In the genomic region with DNA sequence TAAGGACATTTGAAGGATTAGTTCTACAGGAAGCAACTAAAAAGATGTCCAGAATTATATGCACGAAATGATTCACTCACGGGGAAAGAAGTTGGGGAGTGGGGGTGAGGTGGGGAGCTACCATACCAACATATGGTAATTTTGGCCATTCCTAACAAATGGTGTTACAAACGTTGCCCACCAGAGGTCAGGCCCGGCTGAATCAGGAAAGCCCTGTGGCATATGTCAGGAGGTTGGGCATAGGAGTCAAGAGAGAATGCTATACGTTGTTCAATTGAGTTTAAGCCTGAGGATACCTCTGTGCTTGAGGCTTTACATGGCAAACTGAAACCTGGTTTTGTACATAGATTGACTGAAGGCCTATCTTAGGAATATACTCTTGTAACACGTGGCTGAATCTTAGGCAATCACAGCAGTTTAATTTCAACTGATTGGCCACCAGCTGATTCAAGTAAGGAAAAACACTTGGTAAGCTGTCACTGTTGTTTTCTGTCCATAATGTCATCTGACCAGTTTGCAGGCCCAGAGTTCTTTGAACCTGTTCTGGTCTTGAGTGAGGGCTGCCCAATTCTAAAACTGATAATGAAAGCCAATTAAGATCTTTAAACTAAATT, we compare ENCODE assay signal across 1 cellular context.
TF ChIP-seq lines count a peak whose summit lies in the region.

No MANE protein-coding gene starts in this region.

TF ChIP-seq in HepG2, 621 proteins besides CTCF, POLR2A, EP300 and RAD21 (continued from another document):
- TF ChIP-seq, protein P1, sequence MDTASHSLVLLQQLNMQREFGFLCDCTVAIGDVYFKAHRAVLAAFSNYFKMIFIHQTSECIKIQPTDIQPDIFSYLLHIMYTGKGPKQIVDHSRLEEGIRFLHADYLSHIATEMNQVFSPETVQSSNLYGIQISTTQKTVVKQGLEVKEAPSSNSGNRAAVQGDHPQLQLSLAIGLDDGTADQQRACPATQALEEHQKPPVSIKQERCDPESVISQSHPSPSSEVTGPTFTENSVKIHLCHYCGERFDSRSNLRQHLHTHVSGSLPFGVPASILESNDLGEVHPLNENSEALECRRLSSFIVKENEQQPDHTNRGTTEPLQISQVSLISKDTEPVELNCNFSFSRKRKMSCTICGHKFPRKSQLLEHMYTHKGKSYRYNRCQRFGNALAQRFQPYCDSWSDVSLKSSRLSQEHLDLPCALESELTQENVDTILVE (CRISPR knock-in tag; IDR thresholded peaks at IDR 0.05), result no peak
- TF ChIP-seq KLF16 (CRISPR knock-in tag; IDR thresholded peaks at IDR 0.05) (peak in 1 of 2 experiments; percentile 38; a peak in 1 of 4 replicates), ZMYM4 (CRISPR knock-in tag; IDR thresholded peaks at IDR 0.05) (peak; percentile 74), DR1 (CRISPR knock-in tag; IDR thresholded peaks at IDR 0.05) (no peak), POLR2G (IDR thresholded peaks at IDR 0.05; ENCODE audit: low read depth, low read length) (no peak), ZNF878 (CRISPR knock-in tag; IDR thresholded peaks at IDR 0.05) (peak; percentile 28; the same call in 1 of the 2 replicates), SALL1 (CRISPR knock-in tag; IDR thresholded peaks at IDR 0.05) (no peak), HNRNPH1 (optimal IDR thresholded peaks at IDR 0.05; ENCODE audit: low read depth, low read length) (no peak), POGZ (CRISPR knock-in tag; IDR thresholded peaks at IDR 0.05) (peak; percentile 45; the same call in 1 of the 2 replicates), NFE2L2 (IDR thresholded peaks at IDR 0.05; ENCODE audit: low read length) (no peak), GATAD2A (CRISPR knock-in tag; IDR thresholded peaks at IDR 0.05) (peak; percentile 54; the same call in 1 of the 2 replicates), ZNF264 (CRISPR knock-in tag; IDR thresholded peaks at IDR 0.05) (no peak), GATA4 (IDR thresholded peaks at IDR 0.05; ENCODE audit: borderline replicate concordance, low read depth) (no peak), ZKSCAN1 (IDR thresholded peaks at IDR 0.05; ENCODE audit: low read length) (no peak; the same call in 1 of the 2 replicates), SOX6 (IDR thresholded peaks at IDR 0.05) (no peak), SOX6 (CRISPR knock-in tag; IDR thresholded peaks at IDR 0.05) (no peak), ZNF720 (CRISPR knock-in tag; IDR thresholded peaks at IDR 0.05) (no peak), ZNF335 (CRISPR knock-in tag; IDR thresholded peaks at IDR 0.05) (0 out of 2 replicates have a peak, but pooled peaks have one; percentile 22), KAT7 (CRISPR knock-in tag; IDR thresholded peaks at IDR 0.05; ENCODE audit: borderline replicate concordance) (no peak), ZNF709 (CRISPR knock-in tag; IDR thresholded peaks at IDR 0.05) (no peak), HNRNPL (IDR thresholded peaks at IDR 0.05; ENCODE audit: low read depth, low read length) (no peak), KMT2A (CRISPR knock-in tag; IDR thresholded peaks at IDR 0.05) (0 out of 2 replicates have a peak, but pooled peaks have one; percentile 14), ZNF160 (CRISPR knock-in tag; IDR thresholded peaks at IDR 0.05) (no peak), DPF2 (CRISPR knock-in tag; IDR thresholded peaks at IDR 0.05; ENCODE audit: borderline replicate concordance, low read depth) (no peak), FOXA3 (CRISPR knock-in tag; IDR thresholded peaks at IDR 0.05) (peak; percentile 51), ZNF256 (CRISPR knock-in tag; conservative IDR thresholded peaks at IDR 0.05) (no peak), FOSL2 (CRISPR knock-in tag; IDR thresholded peaks at IDR 0.05) (peak; percentile 35; the same call in 1 of the 2 replicates), TEAD3 (CRISPR knock-in tag; optimal IDR thresholded peaks at IDR 0.05; ENCODE audit: borderline replicate concordance) (peak; percentile 32), TCF7L2 (IDR thresholded peaks at IDR 0.05; ENCODE audit: low read depth, low read length) (no peak), IRF2 (CRISPR knock-in tag; IDR thresholded peaks at IDR 0.05) (0 out of 2 replicates have a peak, but pooled peaks have one; percentile 34), MED1 (CRISPR knock-in tag; IDR thresholded peaks at IDR 0.05) (peak; percentile 65; the same call in 1 of the 2 replicates), ZNF644 (CRISPR knock-in tag; IDR thresholded peaks at IDR 0.05; ENCODE audit: low read depth) (peak; percentile 48; the same call in 1 of the 2 replicates), BRF2 (CRISPR knock-in tag; IDR thresholded peaks at IDR 0.05) (no peak), SOX13 (IDR thresholded peaks at IDR 0.05) (no peak), SOX13 (CRISPR knock-in tag; conservative IDR thresholded peaks at IDR 0.05 in 1 of 2, IDR thresholded peaks at IDR 0.05 in 1 of 2) (peak in 1 of 2 experiments; percentile 29; a peak in 1 of 4 replicates), ZNF652 (CRISPR knock-in tag; IDR thresholded peaks at IDR 0.05; ENCODE audit: borderline replicate concordance, low read depth) (0 out of 2 replicates have a peak, but pooled peaks have one; percentile 24), SMAD3 (CRISPR knock-in tag; IDR thresholded peaks at IDR 0.05) (no peak)
- TF ChIP-seq, protein P2, sequence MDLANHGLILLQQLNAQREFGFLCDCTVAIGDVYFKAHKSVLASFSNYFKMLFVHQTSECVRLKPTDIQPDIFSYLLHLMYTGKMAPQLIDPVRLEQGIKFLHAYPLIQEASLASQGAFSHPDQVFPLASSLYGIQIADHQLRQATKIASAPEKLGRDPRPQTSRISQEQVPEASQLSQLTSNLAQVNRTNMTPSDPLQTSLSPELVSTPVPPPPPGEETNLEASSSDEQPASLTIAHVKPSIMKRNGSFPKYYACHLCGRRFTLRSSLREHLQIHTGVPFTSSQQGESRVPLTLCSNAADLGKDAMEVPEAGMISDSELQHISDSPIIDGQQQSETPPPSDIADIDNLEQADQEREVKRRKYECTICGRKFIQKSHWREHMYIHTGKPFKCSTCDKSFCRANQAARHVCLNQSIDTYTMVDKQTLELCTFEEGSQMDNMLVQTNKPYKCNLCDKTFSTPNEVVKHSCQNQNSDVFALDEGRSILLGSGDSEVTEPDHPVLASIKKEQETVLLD (CRISPR knock-in tag; IDR thresholded peaks at IDR 0.05; ENCODE audit: low read depth), result no peak
- TF ChIP-seq, protein P3, sequence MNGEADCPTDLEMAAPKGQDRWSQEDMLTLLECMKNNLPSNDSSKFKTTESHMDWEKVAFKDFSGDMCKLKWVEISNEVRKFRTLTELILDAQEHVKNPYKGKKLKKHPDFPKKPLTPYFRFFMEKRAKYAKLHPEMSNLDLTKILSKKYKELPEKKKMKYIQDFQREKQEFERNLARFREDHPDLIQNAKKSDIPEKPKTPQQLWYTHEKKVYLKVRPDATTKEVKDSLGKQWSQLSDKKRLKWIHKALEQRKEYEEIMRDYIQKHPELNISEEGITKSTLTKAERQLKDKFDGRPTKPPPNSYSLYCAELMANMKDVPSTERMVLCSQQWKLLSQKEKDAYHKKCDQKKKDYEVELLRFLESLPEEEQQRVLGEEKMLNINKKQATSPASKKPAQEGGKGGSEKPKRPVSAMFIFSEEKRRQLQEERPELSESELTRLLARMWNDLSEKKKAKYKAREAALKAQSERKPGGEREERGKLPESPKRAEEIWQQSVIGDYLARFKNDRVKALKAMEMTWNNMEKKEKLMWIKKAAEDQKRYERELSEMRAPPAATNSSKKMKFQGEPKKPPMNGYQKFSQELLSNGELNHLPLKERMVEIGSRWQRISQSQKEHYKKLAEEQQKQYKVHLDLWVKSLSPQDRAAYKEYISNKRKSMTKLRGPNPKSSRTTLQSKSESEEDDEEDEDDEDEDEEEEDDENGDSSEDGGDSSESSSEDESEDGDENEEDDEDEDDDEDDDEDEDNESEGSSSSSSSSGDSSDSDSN (CRISPR knock-in tag; IDR thresholded peaks at IDR 0.05), result no peak
- TF ChIP-seq, protein P4, sequence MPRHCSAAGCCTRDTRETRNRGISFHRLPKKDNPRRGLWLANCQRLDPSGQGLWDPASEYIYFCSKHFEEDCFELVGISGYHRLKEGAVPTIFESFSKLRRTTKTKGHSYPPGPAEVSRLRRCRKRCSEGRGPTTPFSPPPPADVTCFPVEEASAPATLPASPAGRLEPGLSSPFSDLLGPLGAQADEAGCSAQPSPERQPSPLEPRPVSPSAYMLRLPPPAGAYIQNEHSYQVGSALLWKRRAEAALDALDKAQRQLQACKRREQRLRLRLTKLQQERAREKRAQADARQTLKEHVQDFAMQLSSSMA (CRISPR knock-in tag; IDR thresholded peaks at IDR 0.05), result no peak
TF ChIP-seq in HepG2: peak in this region for 26.
